In the genomic region with DNA sequence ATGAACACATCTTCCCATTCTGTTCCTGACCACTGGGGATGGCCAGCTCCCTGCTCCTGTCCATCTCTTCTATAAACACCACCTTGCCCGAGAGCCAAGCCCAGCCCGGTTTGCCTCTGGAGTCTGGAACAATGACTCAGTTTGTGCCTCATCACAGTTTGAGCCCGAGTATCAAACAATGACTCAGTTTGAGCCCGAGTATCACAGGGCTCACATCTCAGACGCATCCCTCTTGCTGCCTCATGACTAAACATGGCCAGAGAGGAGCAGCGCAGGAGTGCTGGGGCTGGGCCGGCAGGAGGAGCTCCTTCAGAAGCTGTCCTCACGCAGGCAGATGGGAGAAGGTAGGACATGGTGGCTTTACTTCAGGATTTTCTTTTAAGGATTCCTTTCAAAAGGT, we compare ENCODE assay signal across 9 cellular contexts.
DNase-seq lines count a peak whose midpoint lies in the region; TF ChIP-seq lines count a peak whose summit lies in the region.
"Had no signal": no experiment of that assay in that cellular context is flagged by ENCODE, and none has a peak within 500 bp of the region (broad histone marks: within the 10 kb centered on the region; RNA-seq: fewer than 3 reads in every experiment).

No MANE protein-coding gene starts in this region.

- H3K9me3 Mint-ChIP-seq in Calu3 (ENCODE audit: low read depth, unreplicated experiment): peaks cover 8% of the 10 kb centered on the region

- H3K27me3 ChIP-seq in brain microvascular endothelial cell (replicated peaks): no peaks in the 10 kb centered on the region
- H3K27me3 ChIP-seq in tibial artery: no peaks in the 10 kb centered on the region
- H3K27me3 ChIP-seq in BE2C: no peaks in the 10 kb centered on the region
- H3K27me3 ChIP-seq: adrenal gland had no signal

- peaks cover 68% of the 10 kb centered on the region for H3K36me3 ChIP-seq in brain microvascular endothelial cell (replicated peaks)
- H3K36me3 ChIP-seq in tibial artery: peaks cover 78 to 98% (median 90%) of the 10 kb centered on the region in 3 donors
- no peaks in the 10 kb centered on the region for H3K36me3 ChIP-seq in BE2C

- H3K4me1 ChIP-seq in tibial artery: peaks cover 0 to 13% (median 3%) of the 10 kb centered on the region in 4 donors
- H3K4me1 ChIP-seq in BE2C: no peaks in the 10 kb centered on the region
- H3K4me1 ChIP-seq: adrenal gland had no signal

- H3K27ac Mint-ChIP-seq in Calu3 (ENCODE audit: unreplicated experiment): no peak overlapping the region

- BruUV-seq in Calu3 (replicated peaks; lab: Mats Ljungman, UMichigan): no TSS peak

- no peak overlapping the region for H3K4me3 Mint-ChIP-seq in Calu3 (ENCODE audit: low read depth, unreplicated experiment)

- no peak overlapping the region for H3K4me3 ChIP-seq in brain microvascular endothelial cell (ENCODE audit: low read depth, low read length)
- no peak overlapping the region for H3K4me3 ChIP-seq in tibial artery
- no peak overlapping the region for H3K4me3 ChIP-seq in BE2C (ENCODE audit: low read depth, low read length)
- H3K4me3 ChIP-seq: adrenal gland had no signal

- H3K9me3 ChIP-seq in tibial artery (no peaks in the 10 kb centered on the region), BE2C (no peaks in the 10 kb centered on the region)
- H3K9me3 ChIP-seq: adrenal gland had no signal

- H3K27me3 Mint-ChIP-seq in Calu3 (ENCODE audit: unreplicated experiment): no peaks in the 10 kb centered on the region

- H3K27ac ChIP-seq in brain microvascular endothelial cell (peak overlapping the region; percentile 28), tibial artery (peak overlapping the region; percentile 56 to 65)
- H3K27ac ChIP-seq: adrenal gland had no signal

- in situ Hi-C loops in brain microvascular endothelial cell (cut with HindIII; ENCODE audit: low pct_ligation_motif_present, low sequenced_read_pairs): no loop called here

- CTCF ChIA-PET in Calu3 (lab: Charles Lee): interaction anchor here (0.6 kb wide), 1 partner anchor 190 kb away, joined by 10 read pairs; no protein-coding TSS in a partner anchor

- peak; percentile 90 for DNase-seq in HS-5 (ENCODE audit: low read depth)
- DNase-seq in brain microvascular endothelial cell: peak; percentile 92
- DNase-seq in kidney tubule cell (ENCODE audit: low spot score): peak; percentile 96
- DNase-seq in tibial artery: peak; percentile 75 to 80
- no peak for DNase-seq in Calu3
- DNase-seq in BE2C: no peak
- no peak for DNase-seq in activated T-cell treated with anti-CD3 and anti-CD28 coated beads for 4 hours
- DNase-seq: NCI-H1105 treated with DMSO at 0.1 percent for 48 hours had no signal

- H3K4me1 Mint-ChIP-seq in Calu3 (ENCODE audit: low read depth, unreplicated experiment): no peaks in the 10 kb centered on the region

- intact Hi-C loops in tibial artery (cut with DNase I; ENCODE audit: low total_unique reads): no loop called here
- intact Hi-C loops in Calu3 (cut with micrococcal nuclease; ENCODE audit: unreplicated experiment): no loop called here

- H3K36me3 Mint-ChIP-seq in Calu3 (ENCODE audit: insufficient read depth, unreplicated experiment): no peaks in the 10 kb centered on the region

- TF ChIP-seq CTCF in brain microvascular endothelial cell (IDR thresholded peaks at IDR 0.05; ENCODE audit: low read depth, low read length, missing control alignments) (peak; percentile 94), tibial artery (IDR thresholded peaks at IDR 0.05) (no peak), Calu3 (IDR thresholded peaks at IDR 0.05; ENCODE audit: unreplicated experiment) (no peak), BE2C (IDR thresholded peaks at IDR 0.05; ENCODE audit: low read depth, low read length) (no peak)

Comparison
In these comparisons a context has a peak if more than half of its experiments do, and no peak if none do; other contexts are left out.
1. DNase-seq: peak in HS-5 (single experiment), brain microvascular endothelial cell (single experiment), kidney tubule cell (single experiment) and tibial artery (2 of 2); none in Calu3 (single experiment), BE2C (single experiment) and activated T-cell treated with anti-CD3 and anti-CD28 coated beads for 4 hours (single experiment).